17 cellular contexts compared by ENCODE assay signal in genomic region chr11:102629901-102630300, GRCh38. TPM values are rescaled to one million over a fixed set of nuclear protein-coding genes. Genes with fewer than 3 reads are reported as not detected.
"Had no signal": no experiment of that assay in that cellular context is flagged by ENCODE, and none has a peak within 500 bp of the region (broad histone marks: within the 10 kb centered on the region; RNA-seq: fewer than 3 reads in every experiment).

No MANE protein-coding gene starts in this region.

RNA-seq across cellular contexts. Expression of gene MMP20, which starts 4.8 kb away (rescaled TPM):
- total RNA-seq: kidney, left colon, left ventricle myocardium inferior, lower leg skin, lung, mesothelial cell of epicardium, natural killer cell, occipital lobe, osteocyte, posterior vena cava, psoas muscle, skeletal muscle tissue, temporal lobe, tibial nerve, ureter, uterus had no signal
- polyA plus RNA-seq: immature natural killer cell, lung, psoas muscle had no signal
